25 cellular contexts compared by ENCODE assay signal in genomic region chr17:62070900-62071299, GRCh38. TPM values are rescaled to one million over a fixed set of nuclear protein-coding genes. Genes with fewer than 3 reads are reported as not detected.
DNase-seq lines count a peak whose midpoint lies in the region; ATAC-seq, FAIRE-seq and TF ChIP-seq lines count a peak whose summit lies in the region.
"Had no signal": no experiment of that assay in that cellular context is flagged by ENCODE, and none has a peak within 500 bp of the region (broad histone marks: within the 10 kb centered on the region; RNA-seq: fewer than 3 reads in every experiment).

No MANE protein-coding gene starts in this region.

- H3K4me2 ChIP-seq in HepG2 (ENCODE audit: low read depth, low read length) (no peak overlapping the region), OCI-LY7 (ENCODE audit: low read length) (no peak overlapping the region), H1 (ENCODE audit: insufficient read depth in 1 of 2, low read depth in 2 of 2, low read length in 2 of 2) (no peak overlapping the region), Karpas-422 (ENCODE audit: low read depth, low read length, poor library complexity, severe bottlenecking) (no peak overlapping the region), trophoblast cell (ENCODE audit: low read length) (no peak overlapping the region)
- H3K4me2 ChIP-seq: BLaER1 treated with 17β-estradiol and CSF1 and Interleukin-3, amounts not matched to agents 10 nM and 100 nM had no signal

- no peak overlapping the region for H3K4me3 ChIP-seq in HepG2 (replicated peaks in 1 of 3; ENCODE audit: insufficient read depth in 1 of 3, low read depth in 2 of 3, low read length in 3 of 3)
- no peak overlapping the region for H3K4me3 ChIP-seq in right lobe of liver
- no peak overlapping the region for H3K4me3 ChIP-seq in OCI-LY7 (ENCODE audit: low read depth, low read length, poor library complexity, severe bottlenecking)
- H3K4me3 ChIP-seq in H1 (ENCODE audit: extremely low read depth in 1 of 4, insufficient read depth in 2 of 4, low read depth in 3 of 4, low read length in 4 of 4): no peak overlapping the region
- H3K4me3 ChIP-seq in adrenal gland: no peak overlapping the region
- no peak overlapping the region for H3K4me3 ChIP-seq in Karpas-422 (ENCODE audit: low read length)
- no peak overlapping the region for H3K4me3 ChIP-seq in trophoblast cell (ENCODE audit: low read depth, low read length)
- H3K4me3 ChIP-seq: BLaER1 treated with 17β-estradiol and CSF1 and Interleukin-3, amounts not matched to agents 10 nM and 100 nM; GM12878; GM23248; HAP-1 had no signal

- no peak overlapping the region for H2BK20ac ChIP-seq in H1 (ENCODE audit: low read length)

- intact Hi-C loops in HepG2 (cut with micrococcal nuclease; ENCODE audit: unreplicated experiment): no loop called here
- intact Hi-C loops in right lobe of liver (cut with DNase I): no loop called here
- intact Hi-C loops in OCI-LY7 (cut with micrococcal nuclease; ENCODE audit: unreplicated experiment): no loop called here
- intact Hi-C loops in adrenal gland (cut with DNase I): no loop called here

- CTCF ChIA-PET in HepG2 (lab: Yijun Ruan, JAX; ENCODE audit: low intra/inter-chr PET ratio, low total read pairs): no interaction called here
- CTCF ChIA-PET in OCI-LY7 (lab: Charles Lee; ENCODE audit: unreplicated experiment): no interaction called here
- CTCF ChIA-PET in H1 (lab: Charles Lee; ENCODE audit: partially characterized antibody): interaction anchor here (1.3 to 4.3 kb wide), 2 partner anchors 19 to 39 kb away, joined by 3 to 25 read pairs; no protein-coding TSS in a partner anchor

- H3K79me1 ChIP-seq in H1 (ENCODE audit: low read depth, low read length) (no peaks in the 10 kb centered on the region), trophoblast cell (ENCODE audit: low read length) (no peaks in the 10 kb centered on the region)

- POLR2A ChIA-PET in HepG2 (lab: Yijun Ruan, JAX): interaction anchor here (1.8 kb wide), 1 partner anchor 15 kb away, joined by 5 read pairs; no protein-coding TSS in a partner anchor
- POLR2A ChIA-PET in OCI-LY7 (lab: Charles Lee): interaction anchor here (0.6 to 1.5 kb wide), 2 partner anchors 10 to 90 kb away, joined by 3 to 7 read pairs; no protein-coding TSS in a partner anchor
- POLR2A ChIA-PET in H1 (lab: Charles Lee; ENCODE audit: partially characterized antibody): no interaction called here

- H3K14ac ChIP-seq in H1 (ENCODE audit: insufficient read length) (no peak overlapping the region), trophoblast cell (ENCODE audit: low read length) (no peak overlapping the region)

- H3K79me2 ChIP-seq in HepG2 (ENCODE audit: insufficient read depth, low read length) (no peaks in the 10 kb centered on the region), OCI-LY7 (ENCODE audit: insufficient read depth, low read depth, low read length) (no peaks in the 10 kb centered on the region), H1 (ENCODE audit: control insufficient read depth in 1 of 2, insufficient read depth in 2 of 2, low read length in 2 of 2) (no peaks in the 10 kb centered on the region), Karpas-422 (ENCODE audit: low read length) (no peaks in the 10 kb centered on the region), trophoblast cell (ENCODE audit: control insufficient read depth, insufficient read depth, low read length, poor library complexity) (no peaks in the 10 kb centered on the region)

- H3K4me1 Mint-ChIP-seq in memory B cell: peaks cover 3% of the 10 kb centered on the region

- no peaks in the 10 kb centered on the region for H3K9me3 Mint-ChIP-seq in memory B cell
- H3K9me3 Mint-ChIP-seq: CD14-positive monocyte; CD4-positive, alpha-beta T cell; CD8-positive, alpha-beta memory T cell had no signal

- H4K8ac ChIP-seq in H1 (ENCODE audit: extremely low read depth, insufficient read depth, low read length) (no peak overlapping the region), trophoblast cell (ENCODE audit: low read depth, low read length) (no peak overlapping the region)

- DNase-seq in HepG2 (ENCODE audit: low spot score) (no peak), right lobe of liver (no peak), OCI-LY7 (ENCODE audit: low spot score) (no peak), H1 (ENCODE audit: low read depth in 1 of 2, low spot score in 2 of 2) (no peak), memory B cell (ENCODE audit: low spot score in 2 of 2) (no peak), adrenal gland (no peak), Karpas-422 (no peak), trophoblast cell (no peak)
- DNase-seq: ACHN; AML-193; BE2C; CD4-positive, alpha-beta T cell; CD8-positive, alpha-beta memory T cell; DMS 273 treated with DMSO at 0.1 percent for 48 hours; EL; GDM1; GM23248 had no signal

- TF ChIP-seq RAD21 in HepG2 (CRISPR knock-in tag; IDR thresholded peaks at IDR 0.05) (no peak), H1 (IDR thresholded peaks at IDR 0.05 in 1 of 2, conservative IDR thresholded peaks at IDR 0.05 in 1 of 2; ENCODE audit: low read depth in 2 of 2, low read length in 2 of 2) (no peak)

- H3K56ac ChIP-seq in H1 (replicated peaks; ENCODE audit: insufficient read length, low read depth, low read length): no peak overlapping the region

- no peak overlapping the region for H4K12ac ChIP-seq in trophoblast cell (ENCODE audit: low read depth, low read length)

- no peaks in the 10 kb centered on the region for H3K36me3 ChIP-seq in HepG2 (replicated peaks in 1 of 2; ENCODE audit: control insufficient read depth in 1 of 2, insufficient read depth in 2 of 2, low read length in 2 of 2)
- no peaks in the 10 kb centered on the region for H3K36me3 ChIP-seq in right lobe of liver
- no peaks in the 10 kb centered on the region for H3K36me3 ChIP-seq in OCI-LY7 (ENCODE audit: insufficient read depth, low read length)
- H3K36me3 ChIP-seq in H1 (ENCODE audit: control insufficient read depth in 2 of 4, insufficient read depth in 4 of 4, low read length in 3 of 4): no peaks in the 10 kb centered on the region
- H3K36me3 ChIP-seq in adrenal gland (replicated peaks in 1 of 2): no peaks in the 10 kb centered on the region
- H3K36me3 ChIP-seq in Karpas-422 (ENCODE audit: insufficient read depth, low read length): no peaks in the 10 kb centered on the region
- H3K36me3 ChIP-seq in trophoblast cell (ENCODE audit: control insufficient read depth in 1 of 2, insufficient read depth in 2 of 2, low read length in 2 of 2): no peaks in the 10 kb centered on the region
- H3K36me3 ChIP-seq: BE2C; BLaER1 treated with 17β-estradiol and CSF1 and Interleukin-3, amounts not matched to agents 10 nM and 100 nM; HAP-1 had no signal

- H3K4me1 ChIP-seq in HepG2 (ENCODE audit: insufficient read depth, low read length) (peaks cover 37% of the 10 kb centered on the region), right lobe of liver (peaks cover 0 to 28% (median 8%) of the 10 kb centered on the region in 4 donors), OCI-LY7 (ENCODE audit: insufficient read depth, low read length, poor library complexity, severe bottlenecking) (peaks cover 5% of the 10 kb centered on the region), H1 (replicated peaks in 1 of 4; ENCODE audit: control insufficient read depth in 3 of 4, insufficient read depth in 4 of 4, low read length in 3 of 4) (peaks cover 0 to 3% (median 0%) of the 10 kb centered on the region in 4 experiments; a peak in 1 of 7 replicates), adrenal gland (replicated peaks in 1 of 2) (no peaks in the 10 kb centered on the region), Karpas-422 (ENCODE audit: low read length) (peaks cover 5% of the 10 kb centered on the region), trophoblast cell (ENCODE audit: control insufficient read depth in 1 of 2, insufficient read depth in 2 of 2, low read length in 2 of 2) (no peaks in the 10 kb centered on the region)
- H3K4me1 ChIP-seq: BE2C had no signal

- no peaks in the 10 kb centered on the region for H4K20me1 ChIP-seq in HepG2 (ENCODE audit: insufficient read depth, low read length)
- H4K20me1 ChIP-seq in OCI-LY7 (ENCODE audit: insufficient read depth, low read length): no peaks in the 10 kb centered on the region
- H4K20me1 ChIP-seq in H1 (replicated peaks in 1 of 2; ENCODE audit: control insufficient read depth in 1 of 2, insufficient read depth in 2 of 2, low read length in 2 of 2): no peaks in the 10 kb centered on the region
- H4K20me1 ChIP-seq in Karpas-422 (ENCODE audit: insufficient read depth, low read depth, low read length): no peaks in the 10 kb centered on the region
- H4K20me1 ChIP-seq: BLaER1 treated with 17β-estradiol and CSF1 and Interleukin-3, amounts not matched to agents 10 nM and 100 nM had no signal

- H2BK120ac ChIP-seq in H1 (replicated peaks; ENCODE audit: low read depth, low read length) (no peak overlapping the region), trophoblast cell (ENCODE audit: insufficient read depth, low read length, poor library complexity) (no peak overlapping the region)

- no peak for ATAC-seq in HepG2
- no peak for ATAC-seq in right lobe of liver
- ATAC-seq in memory B cell (ENCODE audit: low read depth): peak; percentile 12
- ATAC-seq: GM12878 had no signal

- no peaks in the 10 kb centered on the region for H3K27me3 ChIP-seq in HepG2 (ENCODE audit: control insufficient read depth in 1 of 2, insufficient read depth in 2 of 2, low read length in 2 of 2)
- H3K27me3 ChIP-seq in right lobe of liver: no peaks in the 10 kb centered on the region
- H3K27me3 ChIP-seq in H1 (replicated peaks in 1 of 4; ENCODE audit: control insufficient read depth in 3 of 4, extremely low read depth in 1 of 4, insufficient read depth in 3 of 4, low read length in 3 of 4): no peaks in the 10 kb centered on the region
- no peaks in the 10 kb centered on the region for H3K27me3 ChIP-seq in adrenal gland
- H3K27me3 ChIP-seq in Karpas-422 (ENCODE audit: low read length): no peaks in the 10 kb centered on the region
- no peaks in the 10 kb centered on the region for H3K27me3 ChIP-seq in trophoblast cell (ENCODE audit: insufficient read depth, low read length)
- H3K27me3 ChIP-seq: BE2C; BLaER1 treated with 17β-estradiol and CSF1 and Interleukin-3, amounts not matched to agents 10 nM and 100 nM had no signal

- no peak overlapping the region for H3K4me3 Mint-ChIP-seq in memory B cell
- H3K4me3 Mint-ChIP-seq: CD14-positive monocyte; CD4-positive, alpha-beta T cell; CD8-positive, alpha-beta memory T cell had no signal

- H4K5ac ChIP-seq in H1 (ENCODE audit: insufficient read length, low read depth, low read length): no peak overlapping the region

- no peak for TF ChIP-seq EP300 in HepG2 (IDR thresholded peaks at IDR 0.05; ENCODE audit: low read depth in 2 of 2, low read length in 2 of 2)
- TF ChIP-seq EP300 in HepG2 (CRISPR knock-in tag; IDR thresholded peaks at IDR 0.05; ENCODE audit: borderline replicate concordance): no peak
- no peak for TF ChIP-seq EP300 in H1 (IDR thresholded peaks at IDR 0.05; ENCODE audit: borderline replicate concordance in 1 of 2, low read depth in 2 of 2, low read length in 2 of 2)

- no peak overlapping the region for H3K23ac ChIP-seq in H1 (ENCODE audit: insufficient read length)
- no peak overlapping the region for H3K23ac ChIP-seq in trophoblast cell (ENCODE audit: low read length)

- H3K27ac ChIP-seq in HepG2 (ENCODE audit: extremely low read length, insufficient read depth, low read length) (no peak overlapping the region), right lobe of liver (no peak overlapping the region), OCI-LY7 (ENCODE audit: low read depth, low read length, poor library complexity, severe bottlenecking) (no peak overlapping the region), H1 (ENCODE audit: low read depth, low read length) (no peak overlapping the region), adrenal gland (no peak overlapping the region), Karpas-422 (ENCODE audit: low read length) (no peak overlapping the region), trophoblast cell (ENCODE audit: low read depth, low read length) (no peak overlapping the region)
- H3K27ac ChIP-seq: 22Rv1; BLaER1 treated with 17β-estradiol and CSF1 and Interleukin-3, amounts not matched to agents 10 nM and 100 nM; GM23248 had no signal

- H2BK5ac ChIP-seq in H1 (ENCODE audit: low read depth, low read length) (no peak overlapping the region), trophoblast cell (ENCODE audit: low read depth, low read length, poor library complexity) (no peak overlapping the region)

- H3K27ac Mint-ChIP-seq in memory B cell: no peak overlapping the region
- H3K27ac Mint-ChIP-seq: CD14-positive monocyte; CD4-positive, alpha-beta T cell; CD8-positive, alpha-beta memory T cell had no signal

- WGBS in HepG2 (ENCODE audit: low lambda C conversion rate): 81% methylated on average over 2 of the region's 2 CpGs
- 63% methylated on average over 2 of the region's 2 CpGs for WGBS in right lobe of liver (ENCODE audit: insufficient coverage, low coverage, low lambda C conversion rate, missing lambda C conversion rate)
- 87% methylated on average over 2 of the region's 2 CpGs; no CpG with 5 or more reads in 1 of the 2 experiments for WGBS in H1 (ENCODE audit: extremely low coverage in 1 of 2, insufficient coverage in 1 of 2, insufficient read length in 1 of 2, insufficient replicate concordance in 2 of 2, low coverage in 1 of 2, low lambda C conversion rate in 2 of 2, missing lambda C conversion rate in 1 of 2), 2 experiments
- WGBS in adrenal gland, 4 donors: 67 to 86% (median 71%) methylated on average over 2 of the region's 2 CpGs
- WGBS in trophoblast cell (ENCODE audit: extremely low coverage, insufficient coverage, insufficient read length): no CpG with 5 or more reads among the region's 2 CpGs

- no peak for FAIRE-seq in HepG2 (lab: Jason Lieb, UNC)
- no peak for FAIRE-seq in H1 (lab: Jason Lieb, UNC)
- FAIRE-seq: A204.1, D721Med, GM12878, H54 had no signal

- H4K91ac ChIP-seq in H1 (replicated peaks; ENCODE audit: insufficient read length, low read length): no peak overlapping the region
- H4K91ac ChIP-seq in trophoblast cell (ENCODE audit: low read depth, low read length): no peak overlapping the region

- H2AFZ ChIP-seq in HepG2 (ENCODE audit: low read length) (no peak overlapping the region), OCI-LY7 (ENCODE audit: low read length) (0 out of 2 replicates have a peak overlapping the region, but pooled peaks have one; percentile 1), H1 (ENCODE audit: low read length) (no peak overlapping the region), Karpas-422 (ENCODE audit: low read length) (no peak overlapping the region), trophoblast cell (ENCODE audit: insufficient read depth, low read length, poor library complexity) (no peak overlapping the region)
- H2AFZ ChIP-seq: GM23248 had no signal

- no peak overlapping the region for H2BK15ac ChIP-seq in H1 (ENCODE audit: low read length)

- H3K9me2 ChIP-seq in OCI-LY7 (ENCODE audit: insufficient read depth, low read length): no peaks in the 10 kb centered on the region
- no peaks in the 10 kb centered on the region for H3K9me2 ChIP-seq in Karpas-422 (replicated peaks; ENCODE audit: insufficient read depth, low read length)

- H3K4ac ChIP-seq in H1 (replicated peaks; ENCODE audit: insufficient read length, low read depth, low read length): no peak overlapping the region
- H3K4ac ChIP-seq in trophoblast cell (ENCODE audit: low read depth, low read length): no peak overlapping the region

- in situ Hi-C loops in HepG2 (cut with HindIII; ENCODE audit: extremely low pct_ligation_motif_present, low pct_unique_long_range_greater_than_20kb): no loop called here

- no peaks in the 10 kb centered on the region for H3K9me3 ChIP-seq in HepG2 (ENCODE audit: low read length)
- no peaks in the 10 kb centered on the region for H3K9me3 ChIP-seq in right lobe of liver
- no peaks in the 10 kb centered on the region for H3K9me3 ChIP-seq in OCI-LY7 (ENCODE audit: low read length)
- H3K9me3 ChIP-seq in H1 (ENCODE audit: insufficient read depth in 2 of 2, low read depth in 1 of 2, low read length in 1 of 2): no peaks in the 10 kb centered on the region
- H3K9me3 ChIP-seq in adrenal gland (replicated peaks in 1 of 3): no peaks in the 10 kb centered on the region
- no peaks in the 10 kb centered on the region for H3K9me3 ChIP-seq in Karpas-422 (ENCODE audit: low read length)
- no peaks in the 10 kb centered on the region for H3K9me3 ChIP-seq in trophoblast cell (ENCODE audit: insufficient read depth, low read depth, low read length)
- H3K9me3 ChIP-seq: BE2C; BLaER1 treated with 17β-estradiol and CSF1 and Interleukin-3, amounts not matched to agents 10 nM and 100 nM; HAP-1 had no signal

- H3K18ac ChIP-seq in H1 (ENCODE audit: extremely low read depth, low read length) (no peak overlapping the region), trophoblast cell (ENCODE audit: low read length) (no peak overlapping the region)

- no peak overlapping the region for H3K9ac ChIP-seq in HepG2 (ENCODE audit: insufficient read depth, low read depth, low read length)
- no peak overlapping the region for H3K9ac ChIP-seq in H1 (replicated peaks in 1 of 4; ENCODE audit: extremely low read depth in 1 of 4, low read depth in 3 of 4, low read length in 3 of 4)
- no peak overlapping the region for H3K9ac ChIP-seq in Karpas-422 (ENCODE audit: low read length)
- no peak overlapping the region for H3K9ac ChIP-seq in trophoblast cell (ENCODE audit: low read length)
- H3K9ac ChIP-seq: BLaER1 treated with 17β-estradiol and CSF1 and Interleukin-3, amounts not matched to agents 10 nM and 100 nM; GM23248 had no signal

- H2BK12ac ChIP-seq in H1 (ENCODE audit: low read depth, low read length) (no peak overlapping the region), trophoblast cell (ENCODE audit: low read length) (no peak overlapping the region)

- TF ChIP-seq POLR2A in HepG2 (IDR thresholded peaks at IDR 0.05; ENCODE audit: insufficient read depth in 1 of 2, low read depth in 2 of 2, low read length in 2 of 2): no peak
- no peak for TF ChIP-seq POLR2A in right lobe of liver (IDR thresholded peaks at IDR 0.05)
- TF ChIP-seq POLR2A in H1 (IDR thresholded peaks at IDR 0.05; ENCODE audit: control extremely low read depth in 1 of 2, low read depth in 2 of 2, low read length in 2 of 2): no peak
- TF ChIP-seq POLR2A in adrenal gland (IDR thresholded peaks at IDR 0.05): no peak

- no peak for TF ChIP-seq CTCF in HepG2 (CRISPR knock-in tag; IDR thresholded peaks at IDR 0.05)
- TF ChIP-seq CTCF in right lobe of liver (IDR thresholded peaks at IDR 0.05): no peak
- TF ChIP-seq CTCF in OCI-LY7 (conservative IDR thresholded peaks at IDR 0.05; ENCODE audit: low read length): no peak
- TF ChIP-seq CTCF in H1 (IDR thresholded peaks at IDR 0.05; ENCODE audit: control extremely low read depth in 1 of 3, insufficient read depth in 1 of 3, low read depth in 1 of 3, low read length in 3 of 3): no peak
- TF ChIP-seq CTCF in adrenal gland (IDR thresholded peaks at IDR 0.05): no peak

- H3K36me3 Mint-ChIP-seq in memory B cell: no peaks in the 10 kb centered on the region
- H3K36me3 Mint-ChIP-seq: CD14-positive monocyte; CD8-positive, alpha-beta memory T cell had no signal

- no peak overlapping the region for H2AK5ac ChIP-seq in H1 (ENCODE audit: low read depth, low read length)
- no peak overlapping the region for H2AK5ac ChIP-seq in trophoblast cell (ENCODE audit: low read length)

- H3K23me2 ChIP-seq in H1 (ENCODE audit: low read depth, low read length): no peaks in the 10 kb centered on the region

- H3K27me3 Mint-ChIP-seq in memory B cell: no peaks in the 10 kb centered on the region
- H3K27me3 Mint-ChIP-seq: CD4-positive, alpha-beta T cell had no signal

- no TSS peak for BruUV-seq in HepG2 (replicated peaks; lab: Mats Ljungman, UMichigan)
- BruUV-seq in OCI-LY7 (replicated peaks; lab: Mats Ljungman, UMichigan): no TSS peak

RNA-seq across cellular contexts. Expression of gene MED13, which starts 5.8 kb away (rescaled TPM):
- 69.1 and 70.9 TPM in 2 replicates for total RNA-seq in HepG2 (2016; rRNA removed; fragmentation: Illumina TruSeq; extraction: Trizol)
- total RNA-seq in HepG2 (2016; cell fraction: cytosol; rRNA removed; fragmentation: Illumina TruSeq; extraction: Trizol; ENCODE audit: low read depth): 28.7 and 34.2 TPM in 2 replicates
- 60.8 and 66.7 TPM in 2 replicates for total RNA-seq in HepG2 (2016; cell fraction: insoluble cytoplasmic fraction; rRNA removed; fragmentation: Illumina TruSeq; extraction: Trizol)
- 34.4 and 35.2 TPM in 2 replicates for total RNA-seq in HepG2 (2016; cell fraction: membrane; rRNA removed; fragmentation: Illumina TruSeq; extraction: Trizol)
- 74.9 and 87.2 TPM in 2 replicates for total RNA-seq in HepG2 (2016; cell fraction: nucleus; rRNA removed; fragmentation: Illumina TruSeq; extraction: Trizol)
- polyA plus RNA-seq in HepG2 (2011; rRNA removed): 25.2 and 27.4 TPM in 2 replicates
- polyA plus RNA-seq in HepG2 (2011; cell fraction: cytosol; rRNA removed): 9.5 and 15.5 TPM in 2 replicates
- 22.1 and 24.5 TPM in 2 replicates for polyA plus RNA-seq in HepG2 (2011; cell fraction: nucleus; rRNA removed)
- polyA plus RNA-seq in HepG2 (2012): 18.1 and 18.8 TPM in 2 replicates
- 1.1 and 1.2 TPM in 2 replicates for polyA plus RNA-seq in HepG2 (2016; cell fraction: cytosol; fragmentation: Illumina TruSeq; extraction: Trizol; ENCODE audit: low read depth)
- polyA plus RNA-seq in HepG2 (2016; cell fraction: insoluble cytoplasmic fraction; fragmentation: Illumina TruSeq; extraction: Trizol; ENCODE audit: low read depth): 22.4 and 23.2 TPM in 2 replicates
- 3.0 and 3.5 TPM in 2 replicates for polyA plus RNA-seq in HepG2 (2016; cell fraction: membrane; fragmentation: Illumina TruSeq; extraction: Trizol; ENCODE audit: low read depth)
- 29.6 and 33.8 TPM in 2 replicates for polyA plus RNA-seq in HepG2 (2016; cell fraction: nucleus; fragmentation: Illumina TruSeq; extraction: Trizol; ENCODE audit: insufficient read depth, low read depth)
- 248 and 289 TPM in 2 replicates for polyA minus RNA-seq in HepG2 (2011; rRNA and poly(A)+ RNA removed; ENCODE audit: low replicate concordance)
- polyA minus RNA-seq in HepG2 (2011; cell fraction: cytosol; rRNA and poly(A)+ RNA removed): 47.7 and 70.8 TPM in 2 replicates
- polyA minus RNA-seq in HepG2 (2011; cell fraction: nucleus; rRNA and poly(A)+ RNA removed): 160 and 215 TPM in 2 replicates
- total RNA-seq in right lobe of liver: 10 to 100 TPM; 22.9 to 36.3 (median 32.5) TPM
- 32.5 and 42.3 TPM in 2 replicates for total RNA-seq in OCI-LY7 (2014; rRNA removed; shearing (Covaris generic))
- total RNA-seq in OCI-LY7 (2022): 70.8 and 80.3 TPM in 2 replicates
- 42.0 and 44.8 TPM in 2 replicates for total RNA-seq in H1 (2021; fragmentation: NEBNext Ultra II Directional; extraction: Animal tissue kit (Norgen Biotek cat#: 25700))
- 8.6 and 11.3 TPM in 2 replicates for polyA plus RNA-seq in H1 (2011; rRNA removed)
- 11.0 TPM for polyA plus RNA-seq in H1 (2011; cell fraction: cytosol; rRNA removed)
- polyA plus RNA-seq in H1 (2011; cell fraction: nucleus; rRNA removed): 18.8 TPM
- polyA plus RNA-seq in H1 (2012, experiment 1 of 2): 9.4 to 14.4 TPM (median 12.3 TPM) in 4 replicates
- polyA plus RNA-seq in H1 (2012, experiment 2 of 2): 0.72 TPM
- polyA plus RNA-seq in H1 (2013, experiment 1 of 2): 12.3 TPM
- 11.3 TPM for polyA plus RNA-seq in H1 (2013, experiment 2 of 2)
- polyA minus RNA-seq in H1 (2011; rRNA and poly(A)+ RNA removed): 155 and 179 TPM in 2 replicates
- polyA minus RNA-seq in H1 (2011; cell fraction: cytosol; rRNA and poly(A)+ RNA removed): 48.3 TPM
- polyA minus RNA-seq in H1 (2011; cell fraction: nucleus; rRNA and poly(A)+ RNA removed): 129 TPM
- 10 to 100 TPM; 32.4 to 62.3 (median 53.7) TPM for total RNA-seq in adrenal gland
- 10 to 100 TPM in 2 of 3 donors, 1 to 10 TPM in 1; 8.2 to 25.0 (median 12.6) TPM for polyA plus RNA-seq in adrenal gland
- 40.9 and 90.3 TPM in 2 replicates for total RNA-seq in Karpas-422 (2014; rRNA removed; shearing (Covaris generic); ENCODE audit: low replicate concordance)
- 93.8 and 101 TPM in 2 replicates for polyA plus RNA-seq in trophoblast cell (2013)

Comparison
In these comparisons a context has a peak if more than half of its experiments do, and no peak if none do; other contexts are left out.
1. Of the 41 proteins assayed by ChIP-seq in both HepG2 and H1: peak only in HepG2: none; only in H1: none; in both: MAFK; in neither: 40.